30 cellular contexts compared by ENCODE assay signal in genomic region chr1:204116539-204116938, GRCh38. TPM values are rescaled to one million over a fixed set of nuclear protein-coding genes. Genes with fewer than 3 reads are reported as not detected.
"Had no signal": no experiment of that assay in that cellular context is flagged by ENCODE, and none has a peak within 500 bp of the region (broad histone marks: within the 10 kb centered on the region; RNA-seq: fewer than 3 reads in every experiment).

No MANE protein-coding gene starts in this region.

- H3K4me1 ChIP-seq: pancreas, right lobe of liver had no signal

- H3K36me3 Mint-ChIP-seq: naive thymus-derived CD8-positive, alpha-beta T cell had no signal

- H3K9me3 ChIP-seq: esophagus squamous epithelium, heart right ventricle, left ventricle myocardium inferior, lower lobe of right lung, pancreas, right lobe of liver, stomach, thyroid gland had no signal

- H3K9me3 Mint-ChIP-seq: nephron progenitor cell had no signal

- H3K4me3 ChIP-seq: esophagus squamous epithelium, heart right ventricle, left ventricle myocardium inferior, lower lobe of right lung, pancreas, right lobe of liver, stomach, thyroid gland had no signal

- H3K4me3 Mint-ChIP-seq: naive thymus-derived CD8-positive, alpha-beta T cell; nephron progenitor cell had no signal

- H3K27me3 ChIP-seq: esophagus squamous epithelium, heart right ventricle, pancreas, right lobe of liver, stomach, thyroid gland had no signal

- ATAC-seq: heart right ventricle; left colon; naive thymus-derived CD8-positive, alpha-beta T cell; pancreas; right lobe of liver had no signal

- DNase-seq: cerebellar nuclear complex; cortex of kidney; effector CD4-positive, alpha-beta T cell; esophagus squamous epithelium; foreskin melanocyte; glutamatergic neuron; heart right ventricle; hippocampal formation; kidney glomerular epithelial cell; left colon; left ventricle myocardium inferior; lower lobe of right lung; naive thymus-derived CD8-positive, alpha-beta T cell; nephron progenitor cell; occipital lobe; pancreas; right lobe of liver; small intestine; stimulated activated CD4-positive, alpha-beta T cell treated with anti-CD3 and anti-CD28 coated beads, Interleukin-15, amount 100 ng/mL, for 24 hours; stimulated activated CD4-positive, alpha-beta T cell treated with anti-CD3 and anti-CD28 coated beads, Interleukin-2, amount 100 ng/mL, for 48 hours; stimulated activated naive CD4-positive, alpha-beta T cell treated with Interleukin-2 at 50 U/mL for 16 hours; stomach; thyroid gland; trophoblast cell had no signal

- H3K27ac ChIP-seq: left ventricle myocardium inferior, lower lobe of right lung, pancreas, right lobe of liver, stomach, thyroid gland had no signal

- H3K27ac Mint-ChIP-seq: naive thymus-derived CD8-positive, alpha-beta T cell had no signal

RNA-seq across cellular contexts. Expression of gene REN, which starts 49.6 kb away (rescaled TPM):
- total RNA-seq: dermis microvascular lymphatic vessel endothelial cell; endothelial cell of umbilical vein; heart right ventricle; left ventricle myocardium inferior; myocyte; naive thymus-derived CD8-positive, alpha-beta T cell; occipital lobe; pancreas; posterior vena cava; stomach; subcutaneous adipose tissue; temporal lobe; thyroid gland had no signal
- polyA plus RNA-seq: heart right ventricle; naive thymus-derived CD8-positive, alpha-beta T cell had no signal
